In genomic region chr1:27644369-27645070, GRCh38 we compare ENCODE assay signal across 16 cellular contexts. TPM values are rescaled to one million over a fixed set of nuclear protein-coding genes. Genes with fewer than 3 reads are reported as not detected.
DNase-seq lines count a peak whose midpoint lies in the region; FAIRE-seq and TF ChIP-seq lines count a peak whose summit lies in the region.
"Had no signal": no experiment of that assay in that cellular context is flagged by ENCODE, and none has a peak within 500 bp of the region (broad histone marks: within the 10 kb centered on the region; RNA-seq: fewer than 3 reads in every experiment).

No MANE protein-coding gene starts in this region.

- no peak for TF ChIP-seq CTCF in KMS-11 (conservative IDR thresholded peaks at IDR 0.05; ENCODE audit: low read depth, low read length)
- no peak for TF ChIP-seq CTCF in neutrophil (IDR thresholded peaks at IDR 0.05)
- no peak for TF ChIP-seq CTCF in suprapubic skin (IDR thresholded peaks at IDR 0.05)

- DNase-seq in CD8-positive, alpha-beta memory T cell = no peak
- no peak for DNase-seq in NCI-H524 treated with DMSO at 0.1 percent for 48 hours (lab: John Stamatoyannopoulos, UW)
- no peak for DNase-seq in GM19239 (ENCODE audit: insufficient read length, low spot score)
- no peak for DNase-seq in suprapubic skin (ENCODE audit: low spot score in 2 of 2)
- DNase-seq: KG1, NCI-H1105 treated with DMSO at 0.1 percent for 48 hours, NCI-H187 treated with DMSO at 0.1 percent for 48 hours, NCI-H510A had no signal

- H3K4me1 ChIP-seq in CD8-positive, alpha-beta memory T cell (ENCODE audit: insufficient read depth, low read length) = peaks cover 14% of the 10 kb centered on the region
- H3K4me1 ChIP-seq in KMS-11 (ENCODE audit: low read depth, poor library complexity, severe bottlenecking) (no peaks in the 10 kb centered on the region), neutrophil (ENCODE audit: control insufficient read depth in 1 of 2, insufficient read depth in 1 of 2, low read depth in 1 of 2, low read length in 1 of 2) (peaks cover 54 to 60% of the 10 kb centered on the region in 2 experiments), suprapubic skin (peaks cover 18% of the 10 kb centered on the region)
- H3K4me1 ChIP-seq: BE2C, SJCRH30 had no signal

- no peak for TF ChIP-seq EP300 in suprapubic skin (IDR thresholded peaks at IDR 0.05)

- H3K27me3 ChIP-seq in CD8-positive, alpha-beta memory T cell (ENCODE audit: insufficient read depth, low read length, poor library complexity, severe bottlenecking) = no peaks in the 10 kb centered on the region
- H3K27me3 ChIP-seq in KMS-11 (ENCODE audit: insufficient read depth, low read depth) (no peaks in the 10 kb centered on the region), neutrophil (no peaks in the 10 kb centered on the region), suprapubic skin (no peaks in the 10 kb centered on the region)
- H3K27me3 ChIP-seq: BE2C, SJCRH30 had no signal

- no peaks in the 10 kb centered on the region for H3K9me3 ChIP-seq in CD8-positive, alpha-beta memory T cell (ENCODE audit: low read length)
- H3K9me3 ChIP-seq in neutrophil (no peaks in the 10 kb centered on the region), suprapubic skin (no peaks in the 10 kb centered on the region)
- H3K9me3 ChIP-seq: BE2C, SJCRH30 had no signal

- no peak overlapping the region for H3K4me3 ChIP-seq in CD8-positive, alpha-beta memory T cell (ENCODE audit: low read length)
- no peak overlapping the region for H3K4me3 ChIP-seq in KMS-11 (IDR thresholded peaks at IDR 0.05; ENCODE audit: insufficient read depth, low read depth, low read length)
- no peak overlapping the region for H3K4me3 ChIP-seq in neutrophil (ENCODE audit: low read depth in 1 of 2, low read length in 1 of 2)
- no peak overlapping the region for H3K4me3 ChIP-seq in suprapubic skin
- H3K4me3 ChIP-seq: GM23338, SJCRH30 had no signal

- CTCF ChIA-PET in CD8-positive, alpha-beta memory T cell (lab: Charles Lee) = interaction anchor here (0.9 to 4.2 kb wide), 7 partner anchors 12 to 88 kb away, joined by 3 to 56 read pairs (median 5); partner anchors contain the start of genes FAM76A and IFI6

- TF ChIP-seq POLR2A in suprapubic skin (IDR thresholded peaks at IDR 0.05) = no peak

- H3K9ac ChIP-seq in KMS-11 = no peak overlapping the region

- no peak overlapping the region for H3K4me3 Mint-ChIP-seq in CD8-positive, alpha-beta memory T cell
- H3K4me3 Mint-ChIP-seq in dendritic cell treated with granulocyte-macrophage colony-stimulating factor and Interleukin-4, amounts not matched to agents 40 ng/mL and 50 ng/mL, for 4 days = no peak overlapping the region
- H3K4me3 Mint-ChIP-seq: GM23338, HFFc6 had no signal

- peaks cover 14 to 16% (median 15%) of the 10 kb centered on the region in 3 donors for H3K4me1 Mint-ChIP-seq in CD8-positive, alpha-beta memory T cell
- peaks cover 31% of the 10 kb centered on the region for H3K4me1 Mint-ChIP-seq in dendritic cell treated with granulocyte-macrophage colony-stimulating factor and Interleukin-4, amounts not matched to agents 40 ng/mL and 50 ng/mL, for 4 days (ENCODE audit: low read depth)

- no peaks in the 10 kb centered on the region for H3K79me2 ChIP-seq in KMS-11 (ENCODE audit: insufficient read depth, low read depth)

- POLR2A ChIA-PET in CD8-positive, alpha-beta memory T cell (lab: Charles Lee) = interaction anchor here (0.8 kb wide), 1 partner anchor 39 kb away, joined by 3 read pairs; no protein-coding TSS in a partner anchor

- peak overlapping the region; percentile 9; the same call in 1 of the 2 replicates for H2AFZ ChIP-seq in KMS-11 (ENCODE audit: low read depth)

- no peaks in the 10 kb centered on the region for H3K36me3 Mint-ChIP-seq in CD8-positive, alpha-beta memory T cell
- no peaks in the 10 kb centered on the region for H3K36me3 Mint-ChIP-seq in dendritic cell treated with granulocyte-macrophage colony-stimulating factor and Interleukin-4, amounts not matched to agents 40 ng/mL and 50 ng/mL, for 4 days (ENCODE audit: low read depth)

- H3K27ac Mint-ChIP-seq in CD8-positive, alpha-beta memory T cell = peak overlapping the region in 7 of 8 donors; percentile 23 to 81 (median 72)
- peak overlapping the region; percentile 54 for H3K27ac Mint-ChIP-seq in dendritic cell treated with granulocyte-macrophage colony-stimulating factor and Interleukin-4, amounts not matched to agents 40 ng/mL and 50 ng/mL, for 4 days
- H3K27ac Mint-ChIP-seq: GM23338, HFFc6 had no signal

- WGBS in suprapubic skin = 81% methylated on average over 4 of the region's 5 CpGs

- H3K4me2 ChIP-seq in KMS-11 = no peak overlapping the region

- no peaks in the 10 kb centered on the region for H3K36me3 ChIP-seq in CD8-positive, alpha-beta memory T cell (ENCODE audit: insufficient read depth, low read length)
- H3K36me3 ChIP-seq in KMS-11 (ENCODE audit: insufficient read depth) (no peaks in the 10 kb centered on the region), neutrophil (no peaks in the 10 kb centered on the region), suprapubic skin (no peaks in the 10 kb centered on the region)
- H3K36me3 ChIP-seq: BE2C, SJCRH30 had no signal

- H3K27ac ChIP-seq in CD8-positive, alpha-beta memory T cell (ENCODE audit: low read depth, low read length) = no peak overlapping the region
- H3K27ac ChIP-seq in KMS-11 = no peak overlapping the region
- H3K27ac ChIP-seq in neutrophil = peak overlapping the region; percentile 40
- no peak overlapping the region for H3K27ac ChIP-seq in suprapubic skin
- H3K27ac ChIP-seq: HL-60, SJCRH30 had no signal

- H3K27me3 Mint-ChIP-seq in CD8-positive, alpha-beta memory T cell = peaks cover 0 to 1% of the 10 kb centered on the region in 2 donors
- H3K27me3 Mint-ChIP-seq in dendritic cell treated with granulocyte-macrophage colony-stimulating factor and Interleukin-4, amounts not matched to agents 40 ng/mL and 50 ng/mL, for 4 days = no peaks in the 10 kb centered on the region

- no peak for FAIRE-seq in GM19239 (lab: Jason Lieb, UNC)

- H3K9me3 Mint-ChIP-seq in CD8-positive, alpha-beta memory T cell = no peaks in the 10 kb centered on the region
- no peaks in the 10 kb centered on the region for H3K9me3 Mint-ChIP-seq in dendritic cell treated with granulocyte-macrophage colony-stimulating factor and Interleukin-4, amounts not matched to agents 40 ng/mL and 50 ng/mL, for 4 days
- H3K9me3 Mint-ChIP-seq: GM23338, HFFc6 had no signal

- H4K20me1 ChIP-seq in KMS-11 (ENCODE audit: insufficient read depth) = no peaks in the 10 kb centered on the region

- intact Hi-C loops in dendritic cell treated with granulocyte-macrophage colony-stimulating factor and Interleukin-4, amounts not matched to agents 40 ng/mL and 50 ng/mL, for 4 days (cut with micrococcal nuclease) = no loop called here

RNA-seq across cellular contexts. Expression of gene FGR, which starts 9.5 kb away (rescaled TPM):
- 1 to 10 TPM; 1.6 to 1.8 TPM for total RNA-seq in CD8-positive, alpha-beta memory T cell
- 49.6 TPM for polyA plus RNA-seq in CD8-positive, alpha-beta memory T cell
- 1 to 10 TPM; 3.0 to 9.2 (median 5.9) TPM for total RNA-seq in suprapubic skin
- total RNA-seq: HFFc6, SJCRH30 had no signal

RNA-seq across cellular contexts. Expression of gene IFI6, which starts 27.5 kb away (rescaled TPM):
- 10 to 100 TPM; 10.7 to 12.3 TPM for total RNA-seq in CD8-positive, alpha-beta memory T cell
- polyA plus RNA-seq in CD8-positive, alpha-beta memory T cell = 161 TPM
- 10 to 100 TPM in 1 of 4 donors, 1 to 10 TPM in 3; 6.3 to 31.4 (median 8.2) TPM for total RNA-seq in suprapubic skin

RNA-seq across cellular contexts. Expression of gene AHDC1, which starts 40.6 kb away (rescaled TPM):
- 10 to 100 TPM; 11.5 TPM for total RNA-seq in CD8-positive, alpha-beta memory T cell
- 1.9 TPM for polyA plus RNA-seq in CD8-positive, alpha-beta memory T cell
- total RNA-seq in suprapubic skin = 100 to 1,000 TPM in 1 of 4 donors, 10 to 100 TPM in 3; 46.7 to 103 (median 60.1) TPM
